ENCODE assay signal across 25 cellular contexts in genomic region chr1:110453829-110454228, GRCh38. TPM values are rescaled to one million over a fixed set of nuclear protein-coding genes. Genes with fewer than 3 reads are reported as not detected.
"Had no signal": no experiment of that assay in that cellular context is flagged by ENCODE, and none has a peak within 500 bp of the region (broad histone marks: within the 10 kb centered on the region; RNA-seq: fewer than 3 reads in every experiment).

No MANE protein-coding gene starts in this region.

- H3K27ac ChIP-seq: HL-60, SJSA1, SK-N-MC had no signal

- H3K4me3 ChIP-seq: MG63, SJSA1, SK-N-MC had no signal

- H3K36me3 ChIP-seq: MG63, SJSA1 had no signal

- H3K9me3 ChIP-seq: MG63, SJSA1 had no signal

- FAIRE-seq: HTR-8/SVneo, RCC 7860 had no signal

- H3K27ac Mint-ChIP-seq: IgD-negative memory B cell had no signal

- H3K4me1 Mint-ChIP-seq: IgD-negative memory B cell had no signal

- H3K4me1 ChIP-seq: SJSA1 had no signal

- H3K36me3 Mint-ChIP-seq: IgD-negative memory B cell had no signal

- H3K9me3 Mint-ChIP-seq: IgD-negative memory B cell had no signal

- DNase-seq: KBM-7, MG63, NCI-H1092, NCI-H1105 treated with DMSO at 0.1 percent for 48 hours, NCI-H1417 treated with DMSO at 0.1 percent for 48 hours, NCI-H146, NCI-H1694 treated with DMSO at 0.1 percent for 48 hours, NCI-H1930, NCI-H2081, NCI-H2107, NCI-H2227 treated with DMSO at 0.1 percent for 48 hours, NCI-H524, NCI-H69, NCI-H774, Right ventricle myocardium superior, RPMI8226, SIG-M5 had no signal

RNA-seq across cellular contexts. Expression of gene PROK1, which starts 2.9 kb away (rescaled TPM):
- total RNA-seq: LHCN-M2, NCI-H460, Right ventricle myocardium superior, SJSA1 had no signal
- polyA plus RNA-seq: IgD-negative memory B cell had no signal
